Comparison of ENCODE assay signal across 13 cellular contexts in genomic region chr10:71600856-71601255, GRCh38.
DNase-seq lines count a peak whose midpoint lies in the region; ATAC-seq and TF ChIP-seq lines count a peak whose summit lies in the region.
"Had no signal": no experiment of that assay in that cellular context is flagged by ENCODE, and none has a peak within 500 bp of the region (broad histone marks: within the 10 kb centered on the region; RNA-seq: fewer than 3 reads in every experiment).

No MANE protein-coding gene starts in this region.

- DNase-seq in COLO829 (ENCODE audit: low spot score) = peak; percentile 68
- DNase-seq in LHCN-M2 (ENCODE audit: low read depth) = peak; percentile 88
- peak; percentile 78 to 85 for DNase-seq in cardiac fibroblast (ENCODE audit: low read depth in 2 of 2)
- peak; percentile 60 for DNase-seq in non-pigmented ciliary epithelial cell (ENCODE audit: low read depth)
- DNase-seq in hypothalamus (lab: John Stamatoyannopoulos, UW) = no peak
- no peak for DNase-seq in RPMI8226
- DNase-seq in hippocampal formation (lab: John Stamatoyannopoulos, UW) = no peak
- DNase-seq: activated CD8-positive, alpha-beta memory T cell treated with anti-CD3 and anti-CD28 coated beads, Interleukin-2, amount 50 U/mL, for 48 hours; glutamatergic neuron; left ventricle myocardium superior; NCI-H146; NK-92 treated with Interleukin-12 subunit alpha and Interleukin-12 subunit beta, amount 100 ng/mL, for 24 hours had no signal

- no peak for ATAC-seq in GM19463 (IDR thresholded peaks at IDR 0.05; ENCODE audit: unreplicated experiment)
- ATAC-seq: left ventricle myocardium superior had no signal

- TF ChIP-seq CTCF in cardiac fibroblast (IDR thresholded peaks at IDR 0.05; ENCODE audit: low read depth, low read length) = no peak

- no peak overlapping the region for H3K4me3 ChIP-seq in cardiac fibroblast (replicated peaks in 1 of 2; ENCODE audit: low read depth in 2 of 2, low read length in 2 of 2)

Comparison
In these comparisons a context has a peak if more than half of its experiments do, and no peak if none do; other contexts are left out.
1. DNase-seq: peak in COLO829 (single experiment), LHCN-M2 (single experiment), cardiac fibroblast (2 of 2) and non-pigmented ciliary epithelial cell (single experiment); none in hypothalamus (0 of 51), RPMI8226 (single experiment) and hippocampal formation (0 of 2).